12 cellular contexts compared by ENCODE assay signal in genomic region chr2:231038483-231039293, GRCh38. TPM values are rescaled to one million over a fixed set of nuclear protein-coding genes. Genes with fewer than 3 reads are reported as not detected.
DNase-seq lines count a peak whose midpoint lies in the region; ATAC-seq and TF ChIP-seq lines count a peak whose summit lies in the region.
"Had no signal": no experiment of that assay in that cellular context is flagged by ENCODE, and none has a peak within 500 bp of the region (broad histone marks: within the 10 kb centered on the region; RNA-seq: fewer than 3 reads in every experiment).

No MANE protein-coding gene starts in this region.

- ATAC-seq in naive thymus-derived CD4-positive, alpha-beta T cell = no peak
- ATAC-seq in GM18517 (IDR thresholded peaks at IDR 0.05; ENCODE audit: unreplicated experiment) (no peak), HG03571 (IDR thresholded peaks at IDR 0.05; ENCODE audit: unreplicated experiment) (no peak), right cardiac atrium (no peak)

- peaks cover 58 to 75% (median 60%) of the 10 kb centered on the region in 5 donors for H3K27me3 Mint-ChIP-seq in naive thymus-derived CD4-positive, alpha-beta T cell

- H3K4me1 Mint-ChIP-seq in naive thymus-derived CD4-positive, alpha-beta T cell = peaks cover 0 to 7% (median 5%) of the 10 kb centered on the region in 7 donors

- no peaks in the 10 kb centered on the region for H3K36me3 ChIP-seq in left ventricle myocardium inferior
- no peaks in the 10 kb centered on the region for H3K36me3 ChIP-seq in naive thymus-derived CD4-positive, alpha-beta T cell (ENCODE audit: control insufficient read depth in 2 of 3, insufficient read depth in 3 of 3, low read length in 3 of 3)
- H3K36me3 ChIP-seq: spleen had no signal

- TF ChIP-seq CTCF in left ventricle myocardium inferior (IDR thresholded peaks at IDR 0.05; ENCODE audit: borderline replicate concordance) = no peak

- WGBS in right cardiac atrium = 25% methylated on average over 21 of the region's 21 CpGs

- H3K4me1 ChIP-seq in left ventricle myocardium inferior (peaks cover 5% of the 10 kb centered on the region), right cardiac atrium (ENCODE audit: control insufficient read depth, insufficient read depth, low read length) (no peaks in the 10 kb centered on the region)
- no peaks in the 10 kb centered on the region for H3K4me1 ChIP-seq in naive thymus-derived CD4-positive, alpha-beta T cell (ENCODE audit: control insufficient read depth in 2 of 2, insufficient read depth in 2 of 2, low read length in 2 of 2)

- peaks cover 0 to 4% (median 0%) of the 10 kb centered on the region in 5 donors for H3K36me3 Mint-ChIP-seq in naive thymus-derived CD4-positive, alpha-beta T cell

- no peak overlapping the region for H3K27ac ChIP-seq in left ventricle myocardium inferior (replicated peaks)
- peak overlapping the region; percentile 89 for H3K27ac ChIP-seq in cingulate gyrus (ENCODE audit: low read depth, low read length)
- no peak overlapping the region for H3K27ac ChIP-seq in naive thymus-derived CD4-positive, alpha-beta T cell (ENCODE audit: low read depth, low read length)
- H3K27ac ChIP-seq in right cardiac atrium (ENCODE audit: low read length) = no peak overlapping the region
- H3K27ac ChIP-seq: epithelial cell of prostate, spleen had no signal

- POLR2A ChIA-PET in naive thymus-derived CD4-positive, alpha-beta T cell (lab: Charles Lee) = interaction anchor here (0.6 kb wide), 1 partner anchor 20 kb away, joined by 3 read pairs; no protein-coding TSS in a partner anchor

- peaks cover 90% of the 10 kb centered on the region for H3K27me3 ChIP-seq in left ventricle myocardium inferior (ENCODE audit: low read depth)
- H3K27me3 ChIP-seq in naive thymus-derived CD4-positive, alpha-beta T cell (ENCODE audit: control insufficient read depth in 2 of 2, insufficient read depth in 2 of 2, low read length in 2 of 2) = peaks cover 6 to 9% of the 10 kb centered on the region in 2 donors
- H3K27me3 ChIP-seq in right cardiac atrium (ENCODE audit: control insufficient read depth, insufficient read depth) = peaks cover 2% of the 10 kb centered on the region

- peak overlapping the region; percentile 46 for H3K4me3 ChIP-seq in left ventricle myocardium inferior
- H3K4me3 ChIP-seq in naive thymus-derived CD4-positive, alpha-beta T cell (ENCODE audit: low read length) = no peak overlapping the region
- H3K4me3 ChIP-seq in right cardiac atrium (ENCODE audit: low read length) = no peak overlapping the region

- CTCF ChIA-PET in naive thymus-derived CD4-positive, alpha-beta T cell (lab: Charles Lee) = no interaction called here

- DNase-seq in left ventricle myocardium inferior (no peak), cardiac septum (ENCODE audit: low spot score) (no peak), Kasumi-1 (lab: John Stamatoyannopoulos, UW) (no peak), right cardiac atrium (no peak)
- DNase-seq in naive thymus-derived CD4-positive, alpha-beta T cell = no peak
- DNase-seq: activated gamma-delta T cell, spleen had no signal

- intact Hi-C loops in left ventricle myocardium inferior (cut with micrococcal nuclease) (no loop called here), cardiac septum (cut with DNase I) (no loop called here), right cardiac atrium (cut with DNase I) (no loop called here)
- intact Hi-C loops in naive thymus-derived CD4-positive, alpha-beta T cell (cut with micrococcal nuclease) = no loop called here

- no peaks in the 10 kb centered on the region for H3K9me3 ChIP-seq in left ventricle myocardium inferior (replicated peaks)
- no peaks in the 10 kb centered on the region for H3K9me3 ChIP-seq in naive thymus-derived CD4-positive, alpha-beta T cell (ENCODE audit: control insufficient read depth in 2 of 3, low read length in 3 of 3)
- H3K9me3 ChIP-seq in right cardiac atrium (ENCODE audit: control insufficient read depth, low read length) = no peaks in the 10 kb centered on the region
- H3K9me3 ChIP-seq: spleen had no signal

- no peak overlapping the region for H3K27ac Mint-ChIP-seq in naive thymus-derived CD4-positive, alpha-beta T cell

- peak overlapping the region; percentile 14 to 78 (median 52) for H3K4me3 Mint-ChIP-seq in naive thymus-derived CD4-positive, alpha-beta T cell

- H3K9me3 Mint-ChIP-seq in naive thymus-derived CD4-positive, alpha-beta T cell = no peaks in the 10 kb centered on the region

RNA-seq across cellular contexts. Expression of gene C2orf72, which starts 1.4 kb away (rescaled TPM):
- total RNA-seq in left ventricle myocardium inferior (0.05 TPM), cardiac septum (0.08 TPM), right cardiac atrium (under 1 TPM in 3 of 4 donors, not detected in 1; 0.18 to 0.43 (median 0.42) TPM)
- under 1 TPM in 1 of 5 experiments, not detected in 4; 0.60 TPM for total RNA-seq in naive thymus-derived CD4-positive, alpha-beta T cell
- not detected for polyA plus RNA-seq in naive thymus-derived CD4-positive, alpha-beta T cell
- polyA plus RNA-seq in right cardiac atrium = 0.27 TPM
- total RNA-seq: spleen had no signal
- polyA plus RNA-seq: spleen had no signal

RNA-seq across cellular contexts. Expression of gene PSMD1, which starts 18.0 kb away (rescaled TPM):
- total RNA-seq in left ventricle myocardium inferior = 90.5 TPM
- 87.0 TPM for total RNA-seq in cardiac septum
- total RNA-seq in naive thymus-derived CD4-positive, alpha-beta T cell = 100 to 1,000 TPM in 1 of 5 experiments, 10 to 100 TPM in 4; 30.3 to 121 (median 40.1) TPM
- 10 to 100 TPM; 58.2 to 63.3 TPM for polyA plus RNA-seq in naive thymus-derived CD4-positive, alpha-beta T cell
- total RNA-seq in right cardiac atrium = 10 to 100 TPM; 77.4 to 88.6 (median 83.2) TPM
- polyA plus RNA-seq in right cardiac atrium = 35.6 TPM

RNA-seq across cellular contexts. Expression of gene SPATA3, which starts 42.8 kb away (rescaled TPM):
- not detected for total RNA-seq in left ventricle myocardium inferior
- not detected for total RNA-seq in cardiac septum
- total RNA-seq in naive thymus-derived CD4-positive, alpha-beta T cell = not detected
- polyA plus RNA-seq in naive thymus-derived CD4-positive, alpha-beta T cell = not detected
- not detected for total RNA-seq in right cardiac atrium
- polyA plus RNA-seq in right cardiac atrium = not detected
- total RNA-seq: GM12878, spleen had no signal
- polyA plus RNA-seq: GM12878, spleen had no signal
